ENCODE assay signal across 26 cellular contexts in genomic region chr16:58116529-58116928, GRCh38.
"Had no signal": no experiment of that assay in that cellular context is flagged by ENCODE, and none has a peak within 500 bp of the region (broad histone marks: within the 10 kb centered on the region; RNA-seq: fewer than 3 reads in every experiment).

No MANE protein-coding gene starts in this region.

- H3K9me3 Mint-ChIP-seq: activated CD4-positive, alpha-beta memory T cell treated with anti-CD3 and anti-CD28 coated beads, Interleukin-2, amount 10 ng/mL, durations not matched to agents 7 days and 5 days; activated CD4-positive, alpha-beta T cell treated with anti-CD3 and anti-CD28 coated beads, Interleukin-2, amount 10 ng/mL, durations not matched to agents 7 days and 5 days; activated naive CD4-positive, alpha-beta T cell treated with anti-CD3 and anti-CD28 coated beads, Interleukin-2, amount 50 U/mL, for 72 hours; activated T-cell treated with anti-CD3 and anti-CD28 coated beads, Interleukin-2, amount 50 U/mL, for 4 hours; activated T-helper 2 cell treated with anti-CD3 and anti-CD28 coated beads, Interferon-gamma antibody, Interleukin-2, Interleukin-4, amounts not matched to agents 10 μg/mL and 5 μg/mL and 100 μg/mL, durations not matched to agents 14 hours and 24 hours and 36 hours; effector memory CD8-positive, alpha-beta T cell; naive thymus-derived CD8-positive, alpha-beta T cell; neural crest cell had no signal

- H3K4me3 ChIP-seq: colonic mucosa, pancreas, prostate gland, transverse colon had no signal

- ATAC-seq: activated naive CD4-positive, alpha-beta T cell treated with anti-CD3 and anti-CD28 coated beads, Interleukin-2, amount 50 U/mL, for 72 hours; activated T-cell treated with anti-CD3 and anti-CD28 coated beads, Interleukin-2, amount 50 U/mL, for 4 hours; effector memory CD8-positive, alpha-beta T cell; esophagus mucosa; foreskin keratinocyte; naive thymus-derived CD8-positive, alpha-beta T cell; pancreas; T-helper 17 cell; WTC11 had no signal

- H3K4me3 Mint-ChIP-seq: activated CD4-positive, alpha-beta memory T cell treated with anti-CD3 and anti-CD28 coated beads, Interleukin-2, amount 10 ng/mL, durations not matched to agents 7 days and 5 days; activated CD4-positive, alpha-beta T cell treated with anti-CD3 and anti-CD28 coated beads, Interleukin-2, amount 10 ng/mL, durations not matched to agents 7 days and 5 days; activated T-cell treated with anti-CD3 and anti-CD28 coated beads, Interleukin-2, amount 50 U/mL, for 4 hours; effector memory CD8-positive, alpha-beta T cell; naive thymus-derived CD8-positive, alpha-beta T cell; neural crest cell; WTC11 had no signal

- H3K27ac ChIP-seq: colonic mucosa, foreskin keratinocyte, pancreas, prostate gland had no signal

- H3K27ac Mint-ChIP-seq: activated CD4-positive, alpha-beta memory T cell treated with anti-CD3 and anti-CD28 coated beads, Interleukin-2, amount 10 ng/mL, durations not matched to agents 7 days and 5 days; activated CD4-positive, alpha-beta T cell treated with anti-CD3 and anti-CD28 coated beads, Interleukin-2, amount 10 ng/mL, durations not matched to agents 7 days and 5 days; activated T-helper 2 cell treated with anti-CD3 and anti-CD28 coated beads, Interferon-gamma antibody, Interleukin-2, Interleukin-4, amounts not matched to agents 10 μg/mL and 5 μg/mL and 100 μg/mL, durations not matched to agents 14 hours and 24 hours and 36 hours; WTC11 had no signal

- H3K9me3 ChIP-seq: colonic mucosa, pancreas, prostate gland, transverse colon had no signal

- H3K27me3 ChIP-seq: colonic mucosa, foreskin keratinocyte, pancreas, transverse colon had no signal

- DNase-seq: activated CD4-positive, alpha-beta memory T cell treated with anti-CD3 and anti-CD28 coated beads, Interleukin-2, amount 10 ng/mL, durations not matched to agents 7 days and 5 days; activated CD4-positive, alpha-beta T cell treated with anti-CD3 and anti-CD28 coated beads for 1 hour; activated CD4-positive, alpha-beta T cell treated with anti-CD3 and anti-CD28 coated beads, Interleukin-2, amount 10 ng/mL, durations not matched to agents 7 days and 5 days; activated CD8-positive, alpha-beta memory T cell treated with anti-CD3 and anti-CD28 coated beads, Interleukin-2, amount 50 U/mL, for 48 hours; activated naive CD4-positive, alpha-beta T cell; activated T-cell treated with anti-CD3 and anti-CD28 coated beads, Interleukin-2, amount 50 U/mL, for 4 hours; cerebellar nuclear complex; colonic mucosa; effector memory CD8-positive, alpha-beta T cell; foreskin keratinocyte; midbrain; naive thymus-derived CD8-positive, alpha-beta T cell; nucleus accumbens; pancreas; retina; stimulated activated CD4-positive, alpha-beta T cell treated with anti-CD3 and anti-CD28 coated beads, Interleukin-15, amount 100 ng/mL, for 24 hours; stimulated activated CD4-positive, alpha-beta T cell treated with anti-CD3 and anti-CD28 coated beads, Interleukin-2, amount 100 ng/mL, for 24 hours; stimulated activated naive CD4-positive, alpha-beta T cell; T-helper 17 cell; transverse colon had no signal

- H3K27me3 Mint-ChIP-seq: activated CD4-positive, alpha-beta memory T cell treated with anti-CD3 and anti-CD28 coated beads, Interleukin-2, amount 10 ng/mL, durations not matched to agents 7 days and 5 days; activated CD4-positive, alpha-beta T cell treated with anti-CD3 and anti-CD28 coated beads, Interleukin-2, amount 10 ng/mL, durations not matched to agents 7 days and 5 days; effector memory CD8-positive, alpha-beta T cell; naive thymus-derived CD8-positive, alpha-beta T cell; T-helper 17 cell had no signal
